ENCODE assay signal across 1 cellular context in the genomic region with DNA sequence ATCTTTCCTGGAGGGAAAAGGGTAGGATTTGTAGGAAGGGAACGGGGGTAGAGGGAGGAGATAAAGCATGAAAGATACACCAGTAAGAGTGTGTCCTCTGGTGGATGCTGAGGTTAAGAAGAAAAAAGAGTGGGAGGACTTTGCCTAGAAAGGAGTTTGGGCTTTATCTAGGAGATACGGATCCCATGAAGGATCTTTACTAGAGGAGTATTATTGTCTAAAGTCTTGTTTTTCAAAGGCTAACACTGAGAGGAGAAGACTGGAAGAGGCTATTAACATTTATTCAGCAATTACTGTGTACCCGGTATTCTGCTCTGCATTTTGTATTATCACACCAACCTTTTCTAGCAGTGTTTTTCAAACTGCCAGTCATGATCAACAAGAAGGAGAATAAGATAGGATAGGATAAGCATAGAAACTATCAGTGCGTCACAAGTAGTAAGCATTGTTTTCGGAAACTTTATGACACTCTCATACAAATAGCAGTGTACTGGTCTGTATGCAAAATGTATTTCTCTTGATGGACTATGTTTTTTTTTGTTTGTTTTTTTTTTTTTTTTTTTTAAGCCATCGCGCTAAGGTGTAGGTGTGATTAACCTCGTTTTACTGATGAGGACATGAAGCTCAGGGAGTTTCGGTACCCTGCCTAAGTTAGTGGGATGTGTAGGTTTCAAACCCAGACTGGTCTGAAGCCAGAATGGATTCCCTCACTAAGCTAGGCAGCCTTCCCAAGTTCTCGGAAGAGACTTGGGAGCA.
TF ChIP-seq lines count a peak whose summit lies in the region.

No MANE protein-coding gene starts in this region.

TF ChIP-seq in GM12878, 131 proteins besides CTCF, POLR2A, EP300 and RAD21:
- TF ChIP-seq, protein P1, sequence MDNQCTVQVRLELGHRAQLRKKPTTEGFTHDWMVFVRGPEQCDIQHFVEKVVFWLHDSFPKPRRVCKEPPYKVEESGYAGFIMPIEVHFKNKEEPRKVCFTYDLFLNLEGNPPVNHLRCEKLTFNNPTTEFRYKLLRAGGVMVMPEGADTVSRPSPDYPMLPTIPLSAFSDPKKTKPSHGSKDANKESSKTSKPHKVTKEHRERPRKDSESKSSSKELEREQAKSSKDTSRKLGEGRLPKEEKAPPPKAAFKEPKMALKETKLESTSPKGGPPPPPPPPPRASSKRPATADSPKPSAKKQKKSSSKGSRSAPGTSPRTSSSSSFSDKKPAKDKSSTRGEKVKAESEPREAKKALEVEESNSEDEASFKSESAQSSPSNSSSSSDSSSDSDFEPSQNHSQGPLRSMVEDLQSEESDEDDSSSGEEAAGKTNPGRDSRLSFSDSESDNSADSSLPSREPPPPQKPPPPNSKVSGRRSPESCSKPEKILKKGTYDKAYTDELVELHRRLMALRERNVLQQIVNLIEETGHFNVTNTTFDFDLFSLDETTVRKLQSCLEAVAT (IDR thresholded peaks at IDR 0.05) = peak; percentile 56
- TF ChIP-seq SIN3A (IDR thresholded peaks at IDR 0.05; ENCODE audit: low read depth, low read length) = no peak
